Comparison of ENCODE assay signal across 8 cellular contexts in genomic region chr19:3573162-3573857, GRCh38. TPM values are rescaled to one million over a fixed set of nuclear protein-coding genes. Genes with fewer than 3 reads are reported as not detected.
DNase-seq lines count a peak whose midpoint lies in the region; ATAC-seq and TF ChIP-seq lines count a peak whose summit lies in the region.

No MANE protein-coding gene starts in this region.

- peaks cover 0 to 8% (median 6%) of the 10 kb centered on the region in 5 donors for H3K36me3 Mint-ChIP-seq in naive thymus-derived CD4-positive, alpha-beta T cell

- H3K4me2 ChIP-seq in OCI-LY3 (ENCODE audit: low read length), result peak overlapping the region; percentile 91

- peaks cover 8% of the 10 kb centered on the region; the same call in 1 of the 2 replicates for H3K79me2 ChIP-seq in OCI-LY3 (ENCODE audit: low read length)

- DNase-seq in BJ (ENCODE audit: low read depth), result no peak
- no peak for DNase-seq in effector memory CD4-positive, alpha-beta T cell
- DNase-seq in naive thymus-derived CD4-positive, alpha-beta T cell, result peak in 1 of 9 donors; percentile 20
- no peak for DNase-seq in cerebellar nuclear complex (lab: John Stamatoyannopoulos, UW)
- no peak for DNase-seq in NCI-H2081 (lab: John Stamatoyannopoulos, UW)

- peak overlapping the region in 3 of 9 donors; percentile 52 to 80 (median 58) for H3K27ac Mint-ChIP-seq in naive thymus-derived CD4-positive, alpha-beta T cell

- H4K20me1 ChIP-seq in OCI-LY3 (ENCODE audit: insufficient read depth, low read length), result peaks cover 5% of the 10 kb centered on the region; the same call in 1 of the 2 replicates

- peak overlapping the region; percentile 49 to 91 (median 81) for H3K4me3 Mint-ChIP-seq in naive thymus-derived CD4-positive, alpha-beta T cell

- H3K9me3 ChIP-seq in OCI-LY3 (ENCODE audit: insufficient read depth, low read length), result no peaks in the 10 kb centered on the region
- H3K9me3 ChIP-seq in effector memory CD4-positive, alpha-beta T cell (ENCODE audit: control insufficient read depth, low read length), result no peaks in the 10 kb centered on the region
- H3K9me3 ChIP-seq in naive thymus-derived CD4-positive, alpha-beta T cell (ENCODE audit: control insufficient read depth in 2 of 3, low read length in 3 of 3), result no peaks in the 10 kb centered on the region

- H3K36me3 ChIP-seq in BJ (ENCODE audit: control insufficient read depth, insufficient read depth, low read length), result peaks cover 5% of the 10 kb centered on the region
- H3K36me3 ChIP-seq in OCI-LY3 (replicated peaks; ENCODE audit: low read depth, low read length), result peaks cover 11% of the 10 kb centered on the region
- no peaks in the 10 kb centered on the region for H3K36me3 ChIP-seq in effector memory CD4-positive, alpha-beta T cell (ENCODE audit: control insufficient read depth, insufficient read depth, low read length)
- peaks cover 0 to 12% (median 4%) of the 10 kb centered on the region in 3 experiments for H3K36me3 ChIP-seq in naive thymus-derived CD4-positive, alpha-beta T cell (ENCODE audit: control insufficient read depth in 2 of 3, insufficient read depth in 3 of 3, low read length in 3 of 3)

- H2AFZ ChIP-seq in OCI-LY3 (ENCODE audit: low read depth, low read length), result no peak overlapping the region

- H3K27ac ChIP-seq in OCI-LY3 (ENCODE audit: low read length), result no peak overlapping the region
- H3K27ac ChIP-seq in effector memory CD4-positive, alpha-beta T cell (ENCODE audit: insufficient read depth, low read length, poor library complexity, severe bottlenecking), result peak overlapping the region; percentile 57
- peak overlapping the region; percentile 74 for H3K27ac ChIP-seq in naive thymus-derived CD4-positive, alpha-beta T cell (ENCODE audit: low read depth, low read length)

- H3K4me3 ChIP-seq in BJ (ENCODE audit: low read depth, low read length) (peak overlapping the region; percentile 75), OCI-LY3 (ENCODE audit: low read length) (peak overlapping the region; percentile 91)
- peak overlapping the region; percentile 79 for H3K4me3 ChIP-seq in effector memory CD4-positive, alpha-beta T cell (ENCODE audit: insufficient read depth, low read depth, low read length, poor library complexity, severe bottlenecking)
- peak overlapping the region; percentile 71 for H3K4me3 ChIP-seq in naive thymus-derived CD4-positive, alpha-beta T cell (ENCODE audit: low read length)

- H3K27me3 Mint-ChIP-seq in naive thymus-derived CD4-positive, alpha-beta T cell, result no peaks in the 10 kb centered on the region

- POLR2A ChIA-PET in BJ (lab: Charles Lee), result no interaction called here
- POLR2A ChIA-PET in naive thymus-derived CD4-positive, alpha-beta T cell (lab: Charles Lee), result interaction anchor here (0.6 to 1.9 kb wide), 5 partner anchors 12 to 189 kb away, joined by 3 to 9 read pairs (median 5); partner anchors contain the start of genes GIPC3, MFSD12 and MRPL54

- H3K4me1 Mint-ChIP-seq in naive thymus-derived CD4-positive, alpha-beta T cell, result peaks cover 11 to 29% (median 14%) of the 10 kb centered on the region in 7 donors

- H3K27me3 ChIP-seq in BJ (ENCODE audit: control insufficient read depth, insufficient read depth, low read length) (no peaks in the 10 kb centered on the region), OCI-LY3 (ENCODE audit: low read depth, low read length) (no peaks in the 10 kb centered on the region)
- no peaks in the 10 kb centered on the region for H3K27me3 ChIP-seq in effector memory CD4-positive, alpha-beta T cell (replicated peaks; ENCODE audit: control insufficient read depth, insufficient read depth, low read length, poor library complexity, severe bottlenecking)
- H3K27me3 ChIP-seq in naive thymus-derived CD4-positive, alpha-beta T cell (ENCODE audit: control insufficient read depth in 2 of 2, insufficient read depth in 2 of 2, low read length in 2 of 2), result no peaks in the 10 kb centered on the region

- CTCF ChIA-PET in BJ (lab: Yijun Ruan, JAX), result interaction anchor here (0.8 to 0.9 kb wide), 2 partner anchors 16 to 17 kb away, joined by 3 read pairs; no protein-coding TSS in a partner anchor
- CTCF ChIA-PET in naive thymus-derived CD4-positive, alpha-beta T cell (lab: Charles Lee), result interaction anchor here (0.6 to 1.1 kb wide), 2 partner anchors 29 to 115 kb away, joined by 4 read pairs; no protein-coding TSS in a partner anchor

- intact Hi-C loops in naive thymus-derived CD4-positive, alpha-beta T cell (cut with micrococcal nuclease), result loop anchor here (1.0 to 5.0 kb wide), 3 partner anchors 34 to 189 kb away; partner anchors contain the start of genes MRPL54 (in 2 of the 2), FZR1 (in 1 of the 2) and TBXA2R (in 1 of the 2)

- peak; percentile 7 for ATAC-seq in GM21515 (IDR thresholded peaks at IDR 0.05; ENCODE audit: unreplicated experiment)
- no peak for ATAC-seq in naive thymus-derived CD4-positive, alpha-beta T cell
- no peak for ATAC-seq in GM18520 (IDR thresholded peaks at IDR 0.05; ENCODE audit: unreplicated experiment)

- H3K9me3 Mint-ChIP-seq in naive thymus-derived CD4-positive, alpha-beta T cell, result no peaks in the 10 kb centered on the region

- TF ChIP-seq CTCF in BJ (IDR thresholded peaks at IDR 0.05; ENCODE audit: insufficient read depth, low read depth, low read length) (no peak), OCI-LY3 (IDR thresholded peaks at IDR 0.05; ENCODE audit: low read depth, low read length) (no peak)

- peaks cover 10% of the 10 kb centered on the region for H3K4me1 ChIP-seq in OCI-LY3 (ENCODE audit: low read length)
- peaks cover 11% of the 10 kb centered on the region for H3K4me1 ChIP-seq in effector memory CD4-positive, alpha-beta T cell (ENCODE audit: control insufficient read depth, insufficient read depth, low read length, poor library complexity, severe bottlenecking)
- H3K4me1 ChIP-seq in naive thymus-derived CD4-positive, alpha-beta T cell (ENCODE audit: control insufficient read depth in 2 of 2, insufficient read depth in 2 of 2, low read length in 2 of 2), result peaks cover 12 to 13% of the 10 kb centered on the region in 2 donors

- H3K9ac ChIP-seq in OCI-LY3 (ENCODE audit: low read length), result peak overlapping the region; percentile 69

RNA-seq across cellular contexts. Expression of gene HMG20B, which starts 0.6 kb away (rescaled TPM):
- 39.7 and 54.2 TPM in 2 replicates for polyA plus RNA-seq in BJ (2011; rRNA removed)
- polyA minus RNA-seq in BJ (2011; rRNA and poly(A)+ RNA removed), result 10.2 and 14.9 TPM in 2 replicates
- total RNA-seq in naive thymus-derived CD4-positive, alpha-beta T cell, result 10 to 100 TPM; 37.9 to 63.7 (median 53.0) TPM
- polyA plus RNA-seq in naive thymus-derived CD4-positive, alpha-beta T cell, result 10 to 100 TPM; 50.6 to 65.6 TPM

RNA-seq across cellular contexts. Expression of gene GIPC3, which starts 12.0 kb away (rescaled TPM):
- 0.36 and 0.63 TPM in 2 replicates for polyA plus RNA-seq in BJ (2011; rRNA removed)
- 0.47 and 0.72 TPM in 2 replicates for polyA minus RNA-seq in BJ (2011; rRNA and poly(A)+ RNA removed)
- total RNA-seq in naive thymus-derived CD4-positive, alpha-beta T cell, result 1 to 10 TPM in 4 of 5 experiments, under 1 TPM in 1; 0.85 to 3.3 (median 2.9) TPM
- polyA plus RNA-seq in naive thymus-derived CD4-positive, alpha-beta T cell, result 1 to 10 TPM; 1.3 to 1.5 TPM

RNA-seq across cellular contexts. Expression of gene MFSD12, which starts 15.9 kb away (rescaled TPM):
- polyA plus RNA-seq in BJ (2011; rRNA removed), result 35.0 and 54.7 TPM in 2 replicates
- polyA minus RNA-seq in BJ (2011; rRNA and poly(A)+ RNA removed), result 41.3 and 58.2 TPM in 2 replicates
- 100 to 1,000 TPM in 3 of 5 experiments, 10 to 100 TPM in 2; 95.2 to 153 (median 101) TPM for total RNA-seq in naive thymus-derived CD4-positive, alpha-beta T cell
- 10 to 100 TPM; 41.2 to 74.0 TPM for polyA plus RNA-seq in naive thymus-derived CD4-positive, alpha-beta T cell

RNA-seq across cellular contexts. Expression of gene TBXA2R, which starts 33.4 kb away (rescaled TPM):
- 0.54 and 1.2 TPM in 2 replicates for polyA plus RNA-seq in BJ (2011; rRNA removed)
- polyA minus RNA-seq in BJ (2011; rRNA and poly(A)+ RNA removed), result 0.62 and 1.00 TPM in 2 replicates
- 1 to 10 TPM in 4 of 5 experiments, under 1 TPM in 1; 0.73 to 5.9 (median 4.1) TPM for total RNA-seq in naive thymus-derived CD4-positive, alpha-beta T cell
- 1 to 10 TPM; 6.4 to 9.0 TPM for polyA plus RNA-seq in naive thymus-derived CD4-positive, alpha-beta T cell

RNA-seq across cellular contexts. Expression of gene TEKTIP1, which starts 34.3 kb away (rescaled TPM):
- not detected in 2 replicates for polyA plus RNA-seq in BJ (2011; rRNA removed)
- polyA minus RNA-seq in BJ (2011; rRNA and poly(A)+ RNA removed), result not detected in 2 replicates
- total RNA-seq in naive thymus-derived CD4-positive, alpha-beta T cell, result 10 to 100 TPM in 3 of 5 experiments, 1 to 10 TPM in 2; 5.6 to 11.5 (median 10.6) TPM
- polyA plus RNA-seq in naive thymus-derived CD4-positive, alpha-beta T cell, result not detected
